1 cellular context compared by ENCODE assay signal in the genomic region with DNA sequence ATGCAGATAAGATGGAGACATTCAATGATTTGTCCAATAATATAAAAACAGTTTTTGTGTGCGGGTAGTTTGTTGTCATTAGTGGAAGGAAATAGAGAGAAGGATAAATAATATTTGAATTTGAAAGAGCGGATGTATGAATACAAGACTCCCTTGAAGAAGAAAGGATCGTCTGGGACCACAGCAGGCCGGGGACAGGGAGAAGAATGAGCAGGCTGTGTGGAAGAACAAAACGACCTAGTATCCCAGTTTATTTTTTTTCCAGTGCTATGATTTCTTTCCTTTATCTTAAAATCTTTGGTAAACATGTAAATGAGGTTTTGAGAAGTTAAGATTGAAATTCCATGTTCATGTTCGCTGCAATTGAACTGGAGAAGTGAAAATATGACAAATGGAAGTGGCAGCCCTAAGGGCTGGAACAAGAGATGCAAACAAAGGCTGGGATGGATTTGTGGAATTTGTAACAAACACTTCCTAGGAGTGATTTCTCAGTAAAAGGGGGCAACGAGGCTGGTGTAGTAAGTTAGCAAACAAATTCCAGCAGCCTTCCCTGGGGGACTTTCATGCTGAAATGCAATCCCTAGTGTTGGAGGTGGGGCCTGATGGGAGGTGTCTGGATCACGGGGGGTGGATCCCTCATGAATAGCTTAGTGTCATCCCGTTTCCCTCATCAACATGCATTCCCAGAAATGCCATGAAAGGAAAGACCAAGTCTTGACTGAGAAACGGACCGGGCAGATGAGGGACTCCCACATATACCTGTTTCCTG.
TF ChIP-seq lines count a peak whose summit lies in the region.

No MANE protein-coding gene starts in this region.

TF ChIP-seq in IMR-90, 13 proteins besides CTCF, POLR2A, EP300 and RAD21 (continued from another document):
- TF ChIP-seq SMC3 (IDR thresholded peaks at IDR 0.05; ENCODE audit: low read depth, low read length) (no peak), MAZ (IDR thresholded peaks at IDR 0.05; ENCODE audit: borderline replicate concordance, low read depth, low read length) (peak; percentile 55; the same call in 1 of the 2 replicates), NFE2L2 (IDR thresholded peaks at IDR 0.05; ENCODE audit: low read depth, low read length) (no peak), RFX5 (IDR thresholded peaks at IDR 0.05; ENCODE audit: low read depth, low read length) (no peak), FOS (IDR thresholded peaks at IDR 0.05; ENCODE audit: low read depth, low read length) (no peak), RCOR1 (IDR thresholded peaks at IDR 0.05; ENCODE audit: insufficient replicate concordance, low read length) (no peak), MAFK (IDR thresholded peaks at IDR 0.05; ENCODE audit: low read depth, low read length) (no peak), MXI1 (IDR thresholded peaks at IDR 0.05; ENCODE audit: borderline replicate concordance, low read depth, low read length) (0 out of 2 replicates have a peak, but pooled peaks have one; percentile 30), CEBPB (IDR thresholded peaks at IDR 0.05; ENCODE audit: low read depth, low read length) (no peak)
- TF ChIP-seq, protein P1, sequence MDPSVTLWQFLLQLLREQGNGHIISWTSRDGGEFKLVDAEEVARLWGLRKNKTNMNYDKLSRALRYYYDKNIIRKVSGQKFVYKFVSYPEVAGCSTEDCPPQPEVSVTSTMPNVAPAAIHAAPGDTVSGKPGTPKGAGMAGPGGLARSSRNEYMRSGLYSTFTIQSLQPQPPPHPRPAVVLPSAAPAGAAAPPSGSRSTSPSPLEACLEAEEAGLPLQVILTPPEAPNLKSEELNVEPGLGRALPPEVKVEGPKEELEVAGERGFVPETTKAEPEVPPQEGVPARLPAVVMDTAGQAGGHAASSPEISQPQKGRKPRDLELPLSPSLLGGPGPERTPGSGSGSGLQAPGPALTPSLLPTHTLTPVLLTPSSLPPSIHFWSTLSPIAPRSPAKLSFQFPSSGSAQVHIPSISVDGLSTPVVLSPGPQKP (IDR thresholded peaks at IDR 0.05; ENCODE audit: borderline replicate concordance, low read depth, low read length): no peak
- TF ChIP-seq, protein P2, sequence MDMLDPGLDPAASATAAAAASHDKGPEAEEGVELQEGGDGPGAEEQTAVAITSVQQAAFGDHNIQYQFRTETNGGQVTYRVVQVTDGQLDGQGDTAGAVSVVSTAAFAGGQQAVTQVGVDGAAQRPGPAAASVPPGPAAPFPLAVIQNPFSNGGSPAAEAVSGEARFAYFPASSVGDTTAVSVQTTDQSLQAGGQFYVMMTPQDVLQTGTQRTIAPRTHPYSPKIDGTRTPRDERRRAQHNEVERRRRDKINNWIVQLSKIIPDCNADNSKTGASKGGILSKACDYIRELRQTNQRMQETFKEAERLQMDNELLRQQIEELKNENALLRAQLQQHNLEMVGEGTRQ (IDR thresholded peaks at IDR 0.05; ENCODE audit: low read depth, low read length): peak; percentile 16; the same call in 1 of the 2 replicates
